8 cellular contexts compared by ENCODE assay signal in the genomic region with DNA sequence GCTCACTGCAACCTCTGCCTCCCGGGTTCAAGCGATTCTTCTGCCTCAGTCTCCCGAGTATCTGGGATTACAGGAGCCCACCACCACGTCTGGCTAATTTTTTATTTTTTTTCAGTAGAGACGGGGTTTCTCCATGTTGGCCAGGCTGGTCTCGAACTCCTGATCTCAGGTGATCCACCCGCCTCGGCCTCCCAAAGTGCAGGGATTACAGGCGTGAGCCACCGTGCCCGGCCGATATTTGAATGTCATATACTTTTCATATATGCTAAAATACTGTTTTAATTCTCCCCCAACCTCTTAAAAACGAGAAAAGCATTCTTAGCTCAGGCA. TPM values are rescaled to one million over a fixed set of nuclear protein-coding genes. Genes with fewer than 3 reads are reported as not detected.
DNase-seq lines count a peak whose midpoint lies in the region; ATAC-seq and TF ChIP-seq lines count a peak whose summit lies in the region.
"Not testable (repeated sequence)": the region's sequence is repeated elsewhere in the genome, so short reads cannot be mapped to it uniquely, and the experiment has no call there.

No MANE protein-coding gene starts in this region.

- not testable (repeated sequence) for H3K27me3 Mint-ChIP-seq in activated CD4-positive, alpha-beta memory T cell treated with anti-CD3 and anti-CD28 coated beads, Interleukin-2, amount 10 ng/mL, durations not matched to agents 7 days and 5 days

- not testable (repeated sequence) for H3K9me3 ChIP-seq in ES-I3 (ENCODE audit: control insufficient read depth, insufficient read depth, low read length); mammary epithelial cell (replicated peaks; ENCODE audit: insufficient read depth, low read length); mesodermal cell (ENCODE audit: control insufficient read depth, low read length); upper lobe of right lung

- TF ChIP-seq CTCF in mammary epithelial cell (conservative IDR thresholded peaks at IDR 0.05 in 1 of 2, IDR thresholded peaks at IDR 0.05 in 1 of 2; ENCODE audit: extremely low read depth in 1 of 2, insufficient read depth in 1 of 2, low read depth in 1 of 2, low read length in 2 of 2); fibroblast of villous mesenchyme (IDR thresholded peaks at IDR 0.05; ENCODE audit: insufficient read depth, low read depth, low read length); upper lobe of right lung (IDR thresholded peaks at IDR 0.05): not testable (repeated sequence)

- peaks cover 15% of the 10 kb centered on the region for H3K36me3 Mint-ChIP-seq in activated CD4-positive, alpha-beta memory T cell treated with anti-CD3 and anti-CD28 coated beads, Interleukin-2, amount 10 ng/mL, durations not matched to agents 7 days and 5 days (ENCODE audit: low read depth)

- CTCF ChIA-PET in activated CD4-positive, alpha-beta memory T cell treated with anti-CD3 and anti-CD28 coated beads, Interleukin-2, amount 10 ng/mL, durations not matched to agents 7 days and 5 days (lab: Charles Lee): interaction anchor here (1.0 to 1.1 kb wide), 2 partner anchors 11 to 14 kb away, joined by 3 to 7 read pairs; no protein-coding TSS in a partner anchor
- CTCF ChIA-PET in mammary epithelial cell (lab: Charles Lee; ENCODE audit: low non-redundant PET): not testable (repeated sequence)

- H3K27ac ChIP-seq in mammary epithelial cell (ENCODE audit: insufficient read depth, low read depth, low read length): peak overlapping the region; percentile 68
- H3K27ac ChIP-seq in mesodermal cell (ENCODE audit: low read depth, low read length, severe bottlenecking): not testable (repeated sequence)
- peak overlapping the region; percentile 94 for H3K27ac ChIP-seq in rectal smooth muscle tissue (ENCODE audit: low read depth, low read length)
- H3K27ac ChIP-seq in upper lobe of right lung: peak overlapping the region; percentile 95

- H3K4me3 ChIP-seq in mammary epithelial cell (replicated peaks in 1 of 3; ENCODE audit: insufficient read depth in 1 of 3, low read depth in 2 of 3, low read length in 3 of 3) (peak overlapping the region; percentile 64 to 90 (median 71)), fibroblast of villous mesenchyme (ENCODE audit: low read depth, low read length) (peak overlapping the region; percentile 75), mesodermal cell (ENCODE audit: extremely low read depth, insufficient read depth, low read length, poor library complexity, severe bottlenecking) (peak overlapping the region; percentile 74), rectal smooth muscle tissue (ENCODE audit: low read length) (peak overlapping the region; percentile 70), upper lobe of right lung (peak overlapping the region; percentile 68)

- not testable (repeated sequence) for H3K9me3 Mint-ChIP-seq in activated CD4-positive, alpha-beta memory T cell treated with anti-CD3 and anti-CD28 coated beads, Interleukin-2, amount 10 ng/mL, durations not matched to agents 7 days and 5 days

- POLR2A ChIA-PET in activated CD4-positive, alpha-beta memory T cell treated with anti-CD3 and anti-CD28 coated beads, Interleukin-2, amount 10 ng/mL, durations not matched to agents 7 days and 5 days (lab: Charles Lee): interaction anchor here (1.5 to 3.3 kb wide), 4 partner anchors 12 to 26 kb away, joined by 3 to 16 read pairs (median 7); no protein-coding TSS in a partner anchor

- peaks cover 12% of the 10 kb centered on the region for H3K4me1 ChIP-seq in ES-I3 (ENCODE audit: insufficient read depth, low read length)
- H3K4me1 ChIP-seq in mammary epithelial cell (ENCODE audit: insufficient read depth, low read length): peaks cover 21% of the 10 kb centered on the region
- H3K4me1 ChIP-seq in mesodermal cell (ENCODE audit: control insufficient read depth, insufficient read depth, low read length, poor library complexity, severe bottlenecking): peaks cover 25% of the 10 kb centered on the region
- not testable (repeated sequence) for H3K4me1 ChIP-seq in rectal smooth muscle tissue (ENCODE audit: control insufficient read depth, insufficient read depth, low read length)
- H3K4me1 ChIP-seq in upper lobe of right lung: peaks cover 28% of the 10 kb centered on the region

- not testable (repeated sequence) for H3K36me3 ChIP-seq in ES-I3 (ENCODE audit: insufficient read depth, low read length); mammary epithelial cell (ENCODE audit: insufficient read depth, low read length); mesodermal cell (ENCODE audit: control insufficient read depth, insufficient read depth, low read length); rectal smooth muscle tissue (ENCODE audit: control insufficient read depth, insufficient read depth, low read length); upper lobe of right lung

- peak overlapping the region; percentile 78; the same call in 1 of the 2 replicates for H3K9ac ChIP-seq in ES-I3 (ENCODE audit: low read depth, low read length)
- peak overlapping the region; percentile 91 for H3K9ac ChIP-seq in mammary epithelial cell (ENCODE audit: insufficient read depth, low read length)
- peak overlapping the region; percentile 51 for H3K9ac ChIP-seq in rectal smooth muscle tissue (ENCODE audit: low read length)

- intact Hi-C loops in mammary epithelial cell (cut with micrococcal nuclease): loop anchor here (2.0 kb wide), 1 partner anchor 22 kb away; no protein-coding TSS in a partner anchor
- intact Hi-C loops in upper lobe of right lung (cut with DNase I): not testable (repeated sequence)

- 61% methylated on average over 12 of the region's 13 CpGs for WGBS in mammary epithelial cell (ENCODE audit: low coverage, missing lambda C conversion rate)
- WGBS in mesodermal cell (ENCODE audit: insufficient coverage in 2 of 2), 2 experiments: 61 to 68% methylated on average over 10 to 13 of the region's 13 CpGs

- H3K4me3 Mint-ChIP-seq in activated CD4-positive, alpha-beta memory T cell treated with anti-CD3 and anti-CD28 coated beads, Interleukin-2, amount 10 ng/mL, durations not matched to agents 7 days and 5 days: peak overlapping the region; percentile 61

- peaks cover 36% of the 10 kb centered on the region for H3K79me2 ChIP-seq in mammary epithelial cell (ENCODE audit: insufficient read depth, low read length)

- peak overlapping the region; percentile 23 for H3K27ac Mint-ChIP-seq in activated CD4-positive, alpha-beta memory T cell treated with anti-CD3 and anti-CD28 coated beads, Interleukin-2, amount 10 ng/mL, durations not matched to agents 7 days and 5 days

- peak overlapping the region; percentile 99 for H2AFZ ChIP-seq in mammary epithelial cell (ENCODE audit: low read depth, low read length)

- peaks cover 53% of the 10 kb centered on the region for H3K4me1 Mint-ChIP-seq in activated CD4-positive, alpha-beta memory T cell treated with anti-CD3 and anti-CD28 coated beads, Interleukin-2, amount 10 ng/mL, durations not matched to agents 7 days and 5 days

- BruUV-seq in mammary epithelial cell (replicated peaks; lab: Mats Ljungman, UMichigan): TSS peak; percentile 65

- H3K4me2 ChIP-seq in mammary epithelial cell (ENCODE audit: insufficient read depth, low read depth, low read length): peak overlapping the region; percentile 99

- not testable (repeated sequence) for H4K20me1 ChIP-seq in mammary epithelial cell (ENCODE audit: insufficient read depth, low read length)

- in situ Hi-C loops in mammary epithelial cell (cut with MboI; ENCODE audit: low sequenced_read_pairs in 2 of 2): not testable (repeated sequence)

- DNase-seq in NCI-H526 treated with DMSO at 0.1 percent for 48 hours (lab: John Stamatoyannopoulos, UW): peak; percentile 26
- DNase-seq in activated CD4-positive, alpha-beta memory T cell treated with anti-CD3 and anti-CD28 coated beads, Interleukin-2, amount 10 ng/mL, durations not matched to agents 7 days and 5 days; mammary epithelial cell; fibroblast of villous mesenchyme (ENCODE audit: low read depth); upper lobe of right lung: not testable (repeated sequence)

- dilution Hi-C loops in mammary epithelial cell (cut with HindIII; ENCODE audit: low sequenced_read_pairs): not testable (repeated sequence)

- ATAC-seq in upper lobe of right lung: not testable (repeated sequence)

- H3K27me3 ChIP-seq in mammary epithelial cell (ENCODE audit: insufficient read depth, low read length) (peaks cover 31% of the 10 kb centered on the region), rectal smooth muscle tissue (ENCODE audit: control insufficient read depth, insufficient read depth, low read length) (peaks cover 16% of the 10 kb centered on the region), upper lobe of right lung (peaks cover 26% of the 10 kb centered on the region)

RNA-seq across cellular contexts. Expression of gene ZBED4, which starts 1.1 kb away (rescaled TPM):
- total RNA-seq in activated CD4-positive, alpha-beta memory T cell treated with anti-CD3 and anti-CD28 coated beads, Interleukin-2, amount 10 ng/mL, durations not matched to agents 7 days and 5 days: 10 to 100 TPM; 20.6 to 21.8 TPM
- total RNA-seq in mammary epithelial cell (10 to 100 TPM; 16.8 to 20.7 TPM), fibroblast of villous mesenchyme (10.6 and 13.4 TPM in 2 replicates), upper lobe of right lung (11.8 TPM)
- 6.3 TPM for polyA plus RNA-seq in mammary epithelial cell
- 19.3 TPM for polyA minus RNA-seq in mammary epithelial cell
- polyA plus RNA-seq in mesodermal cell (2013, experiment 1 of 2): 19.4 TPM
- polyA plus RNA-seq in mesodermal cell (2013, experiment 2 of 2): 17.8 TPM

RNA-seq across cellular contexts. Expression of gene BRD1, which starts 24.9 kb away (rescaled TPM):
- total RNA-seq in activated CD4-positive, alpha-beta memory T cell treated with anti-CD3 and anti-CD28 coated beads, Interleukin-2, amount 10 ng/mL, durations not matched to agents 7 days and 5 days: 10 to 100 TPM; 54.7 to 55.4 TPM
- total RNA-seq in mammary epithelial cell (10 to 100 TPM; 25.5 to 26.9 TPM), fibroblast of villous mesenchyme (29.3 and 29.8 TPM in 2 replicates), upper lobe of right lung (39.0 TPM)
- polyA plus RNA-seq in mammary epithelial cell: 4.5 TPM
- polyA minus RNA-seq in mammary epithelial cell: 5.3 TPM
- 23.8 TPM for polyA plus RNA-seq in mesodermal cell (2013, experiment 1 of 2)
- polyA plus RNA-seq in mesodermal cell (2013, experiment 2 of 2): 22.8 TPM
